In the genomic region with DNA sequence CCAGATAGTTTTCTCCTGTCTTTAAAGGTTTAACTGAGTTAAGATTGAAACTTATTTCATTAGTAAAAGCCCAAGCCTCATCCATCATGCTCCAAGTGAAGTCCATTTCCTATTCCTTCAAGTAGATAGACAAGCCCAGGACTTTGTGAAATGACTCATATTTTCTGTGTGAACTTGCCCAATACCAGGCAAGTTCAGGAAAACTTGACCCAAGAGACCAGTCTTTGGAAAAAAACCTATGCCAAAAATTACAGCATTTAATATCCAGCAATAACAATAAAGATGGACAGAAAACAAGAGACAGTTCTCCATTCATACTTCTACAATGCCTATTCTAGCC, we compare ENCODE assay signal across 8 cellular contexts. TPM values are rescaled to one million over a fixed set of nuclear protein-coding genes. Genes with fewer than 3 reads are reported as not detected.
DNase-seq lines count a peak whose midpoint lies in the region; ATAC-seq and TF ChIP-seq lines count a peak whose summit lies in the region.

No MANE protein-coding gene starts in this region.

- no TSS peak for BruUV-seq in Caco-2 (replicated peaks; lab: Mats Ljungman, UMichigan)
- no TSS peak for BruUV-seq in Panc1 (replicated peaks; lab: Mats Ljungman, UMichigan)

- peaks cover 9% of the 10 kb centered on the region for H3K4me1 ChIP-seq in Caco-2
- H3K4me1 ChIP-seq in Panc1 (ENCODE audit: control insufficient read depth, insufficient read depth, low read length): peaks cover 9% of the 10 kb centered on the region
- H3K4me1 ChIP-seq in neutrophil (ENCODE audit: control insufficient read depth in 1 of 2, insufficient read depth in 1 of 2, low read depth in 1 of 2, low read length in 1 of 2): peaks cover 28 to 31% of the 10 kb centered on the region in 2 experiments

- H3K9me3 Mint-ChIP-seq in Caco-2 (ENCODE audit: unreplicated experiment): no peaks in the 10 kb centered on the region

- H3K27me3 Mint-ChIP-seq in Caco-2 (ENCODE audit: insufficient read depth, unreplicated experiment): peaks cover 3% of the 10 kb centered on the region

- peaks cover under 1% of the 10 kb centered on the region for H3K4me1 Mint-ChIP-seq in Caco-2 (ENCODE audit: low read depth, unreplicated experiment)

- CTCF ChIA-PET in Caco-2 (lab: Charles Lee): interaction anchor here (1.0 to 1.4 kb wide), 2 partner anchors 16 to 35 kb away, joined by 4 read pairs; no protein-coding TSS in a partner anchor
- CTCF ChIA-PET in Panc1 (lab: Charles Lee): interaction anchor here (0.8 kb wide), 1 partner anchor 103 kb away, joined by 3 read pairs; no protein-coding TSS in a partner anchor

- H3K27ac ChIP-seq in Panc1 (ENCODE audit: low read length) (no peak overlapping the region), neutrophil (no peak overlapping the region)

- H3K27ac Mint-ChIP-seq in Caco-2 (ENCODE audit: unreplicated experiment): peak overlapping the region; percentile 61

- H3K9me3 ChIP-seq in Caco-2 (no peaks in the 10 kb centered on the region), Panc1 (ENCODE audit: control insufficient read depth, insufficient read depth, low read depth, low read length) (peaks cover 5% of the 10 kb centered on the region; the same call in 1 of the 2 replicates), neutrophil (no peaks in the 10 kb centered on the region)

- in situ Hi-C loops in Panc1 (cut with HindIII; ENCODE audit: low pct_unique_long_range_greater_than_20kb, low sequenced_read_pairs): no loop called here

- no peaks in the 10 kb centered on the region for H3K36me3 Mint-ChIP-seq in Caco-2 (ENCODE audit: insufficient read depth, unreplicated experiment)

- TF ChIP-seq CTCF in Caco-2 (IDR thresholded peaks at IDR 0.05; ENCODE audit: insufficient read depth in 1 of 2, low read depth in 1 of 2, low read length in 1 of 2, severe bottlenecking in 1 of 2, unreplicated experiment in 1 of 2): no peak
- no peak for TF ChIP-seq CTCF in Panc1 (IDR thresholded peaks at IDR 0.05)
- no peak for TF ChIP-seq CTCF in neutrophil (IDR thresholded peaks at IDR 0.05)

- peak overlapping the region; percentile 99 for H3K4me3 Mint-ChIP-seq in Caco-2 (ENCODE audit: unreplicated experiment)

- no peaks in the 10 kb centered on the region for H3K27me3 ChIP-seq in Caco-2 (replicated peaks; ENCODE audit: control insufficient read depth, insufficient read depth, low read length)
- H3K27me3 ChIP-seq in Panc1 (ENCODE audit: control insufficient read depth, insufficient read depth, low read length): no peaks in the 10 kb centered on the region
- H3K27me3 ChIP-seq in neutrophil: no peaks in the 10 kb centered on the region

- H3K4me3 ChIP-seq in Caco-2 (ENCODE audit: low read depth, low read length) (0 out of 2 replicates have a peak overlapping the region, but pooled peaks have one; percentile 4), Panc1 (ENCODE audit: low read depth in 2 of 2, low read length in 2 of 2) (peak overlapping the region; percentile 94 to 96; a peak in 3 of 4 replicates), neutrophil (ENCODE audit: low read depth in 1 of 2, low read length in 1 of 2) (peak overlapping the region; percentile 82 to 90)

- ATAC-seq in Panc1 (no peak), esophagus mucosa (peak; percentile 48), HG03439 (IDR thresholded peaks at IDR 0.05; ENCODE audit: unreplicated experiment) (no peak), HG02938 (IDR thresholded peaks at IDR 0.05; ENCODE audit: unreplicated experiment) (no peak)

- intact Hi-C loops in Caco-2 (cut with micrococcal nuclease; ENCODE audit: unreplicated experiment) (loop anchor here (1.0 kb wide), 1 partner anchor 25 kb away; a partner anchor contains a TSS), Panc1 (cut with micrococcal nuclease; ENCODE audit: unreplicated experiment) (no loop called here)

- DNase-seq in Caco-2: no peak
- DNase-seq in Panc1 (ENCODE audit: low read depth, low spot score): no peak
- DNase-seq in activated gamma-delta T cell treated with Interleukin-2 at 50 U/mL for 16 hours: no peak
- DNase-seq in NCI-H2029 treated with DMSO at 0.1 percent for 48 hours (lab: John Stamatoyannopoulos, UW): no peak

- H3K36me3 ChIP-seq in Caco-2 (ENCODE audit: control insufficient read depth, insufficient read depth, low read length) (no peaks in the 10 kb centered on the region), Panc1 (ENCODE audit: control insufficient read depth, insufficient read depth, low read length) (no peaks in the 10 kb centered on the region), neutrophil (peaks cover under 1% of the 10 kb centered on the region)

- POLR2A ChIA-PET in Caco-2 (lab: Charles Lee) (no interaction called here), Panc1 (lab: Charles Lee) (no interaction called here)

RNA-seq across cellular contexts. Expression of a gene that starts 0.4 kb away (rescaled TPM):
- total RNA-seq in Caco-2 (2022) (11.0 and 11.9 TPM in 2 replicates), Panc1 (2021; ENCODE audit: unreplicated experiment) (15.1 TPM), esophagus mucosa (7.0 TPM)
- polyA plus RNA-seq in Panc1 (2012; ENCODE audit: insufficient read length): 13.3 TPM

RNA-seq across cellular contexts. Expression of a gene that starts 25.7 kb away (rescaled TPM):
- 205 and 215 TPM in 2 replicates for total RNA-seq in Caco-2 (2022)
- 210 TPM for total RNA-seq in Panc1 (2021; ENCODE audit: unreplicated experiment)
- 68.9 TPM for polyA plus RNA-seq in Panc1 (2012; ENCODE audit: insufficient read length)
- 99.3 TPM for total RNA-seq in esophagus mucosa

RNA-seq across cellular contexts. Expression of a gene that starts 37.3 kb away (rescaled TPM):
- 10.8 and 12.5 TPM in 2 replicates for total RNA-seq in Caco-2 (2022)
- total RNA-seq in Panc1 (2021; ENCODE audit: unreplicated experiment): 33.3 TPM
- polyA plus RNA-seq in Panc1 (2012; ENCODE audit: insufficient read length): 21.7 TPM
- total RNA-seq in esophagus mucosa: 7.2 TPM

Comparison
In these comparisons a context has a peak if more than half of its experiments do, and no peak if none do; other contexts are left out.
1. H3K4me3 ChIP-seq: peak in every context shown above with its lines; median percentile 95 in Panc1; 86 in neutrophil; 4 in Caco-2.